ENCODE assay signal across 9 cellular contexts in the genomic region with DNA sequence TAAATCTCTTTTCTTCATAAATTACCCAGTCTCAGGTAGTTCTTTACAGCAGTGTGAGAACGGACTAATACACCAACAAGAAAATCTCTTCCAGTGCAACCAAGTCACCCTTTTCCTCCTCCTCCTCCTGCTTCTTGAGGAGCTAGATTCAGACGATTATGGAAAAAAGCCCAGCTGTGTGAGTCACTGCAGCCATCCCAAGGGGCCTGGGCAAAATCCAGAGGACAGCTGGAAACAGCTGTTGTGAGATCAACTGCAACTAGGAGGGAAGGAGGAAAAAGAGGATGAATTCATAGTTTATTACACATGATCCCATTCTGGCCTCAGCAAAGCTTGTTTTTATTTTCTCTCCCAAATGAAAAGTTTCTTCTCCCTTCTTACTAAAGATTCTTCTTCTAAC. TPM values are rescaled to one million over a fixed set of nuclear protein-coding genes. Genes with fewer than 3 reads are reported as not detected.
DNase-seq lines count a peak whose midpoint lies in the region; ATAC-seq and TF ChIP-seq lines count a peak whose summit lies in the region.
"Had no signal": no experiment of that assay in that cellular context is flagged by ENCODE, and none has a peak within 500 bp of the region (broad histone marks: within the 10 kb centered on the region; RNA-seq: fewer than 3 reads in every experiment).

No MANE protein-coding gene starts in this region.

- H3K27me3 ChIP-seq in right atrium auricular region = no peaks in the 10 kb centered on the region

- H3K36me3 ChIP-seq in right atrium auricular region = no peaks in the 10 kb centered on the region

- TF ChIP-seq CTCF in right atrium auricular region (IDR thresholded peaks at IDR 0.05) (no peak), CD14-positive monocyte (IDR thresholded peaks at IDR 0.05) (no peak)

- H3K4me1 Mint-ChIP-seq in CD14-positive monocyte = peaks cover 4% of the 10 kb centered on the region

- ATAC-seq in GM18498 (IDR thresholded peaks at IDR 0.05; ENCODE audit: unreplicated experiment) (no peak), GM18517 (IDR thresholded peaks at IDR 0.05; ENCODE audit: unreplicated experiment) (no peak)
- no peak for ATAC-seq in stimulated activated naive CD8-positive, alpha-beta T cell treated with anti-CD3 and anti-CD28 coated beads, Interleukin-15, Interleukin-2, amounts not matched to agents 100 U/mL and 50 U/mL, for 24 hours

- H3K27ac ChIP-seq in right atrium auricular region = peak overlapping the region; percentile 67 to 77

- peaks cover 0 to 2% (median 0%) of the 10 kb centered on the region in 3 donors for H3K27me3 Mint-ChIP-seq in CD14-positive monocyte (ENCODE audit: low read depth in 3 of 3)

- no peaks in the 10 kb centered on the region for H3K9me3 ChIP-seq in right atrium auricular region

- H3K4me3 ChIP-seq in right atrium auricular region (no peak overlapping the region), skeletal muscle cell (ENCODE audit: low read depth, low read length) (no peak overlapping the region)

- peak; percentile 88 for DNase-seq in GM03348 (ENCODE audit: low spot score)
- peak; percentile 78 for DNase-seq in astrocyte of the hippocampus (ENCODE audit: low read depth, low spot score)
- peak; percentile 86 for DNase-seq in right atrium auricular region (ENCODE audit: low spot score)
- peak; percentile 91 for DNase-seq in skeletal muscle cell (ENCODE audit: low read depth)
- DNase-seq in stimulated activated naive CD8-positive, alpha-beta T cell treated with anti-CD3 and anti-CD28 coated beads, Interleukin-15, Interleukin-2, amounts not matched to agents 100 U/mL and 50 U/mL, for 24 hours = no peak
- no peak for DNase-seq in CD14-positive monocyte (ENCODE audit: low spot score)
- DNase-seq: activated CD4-positive, CD25-positive, alpha-beta regulatory T cell had no signal

- H3K27ac Mint-ChIP-seq in CD14-positive monocyte = no peak overlapping the region

- no peaks in the 10 kb centered on the region for H3K36me3 Mint-ChIP-seq in CD14-positive monocyte

- no peaks in the 10 kb centered on the region for H3K9me3 Mint-ChIP-seq in CD14-positive monocyte

- H3K4me3 Mint-ChIP-seq in CD14-positive monocyte = no peak overlapping the region

- H3K4me1 ChIP-seq in right atrium auricular region = peaks cover 0 to 30% of the 10 kb centered on the region in 2 donors

- intact Hi-C loops in CD14-positive monocyte (cut with micrococcal nuclease) = no loop called here

RNA-seq across cellular contexts. Expression of a gene that starts 32.9 kb away (rescaled TPM):
- 10 to 100 TPM; 81.8 to 86.0 TPM for total RNA-seq in right atrium auricular region
- not detected for polyA plus RNA-seq in CD14-positive monocyte

Comparison
In these comparisons a context has a peak if more than half of its experiments do, and no peak if none do; other contexts are left out.
1. DNase-seq: peak in GM03348 (single experiment), astrocyte of the hippocampus (single experiment), right atrium auricular region (single experiment) and skeletal muscle cell (single experiment); none in stimulated activated naive CD8-positive, alpha-beta T cell treated with anti-CD3 and anti-CD28 coated beads, Interleukin-15, Interleukin-2, amounts not matched to agents 100 U/mL and 50 U/mL, for 24 hours (single experiment) and CD14-positive monocyte (single experiment).